In genomic region chr16:27428035-27428785, GRCh38 we compare ENCODE assay signal across 10 cellular contexts. TPM values are rescaled to one million over a fixed set of nuclear protein-coding genes. Genes with fewer than 3 reads are reported as not detected.
DNase-seq lines count a peak whose midpoint lies in the region; ATAC-seq and TF ChIP-seq lines count a peak whose summit lies in the region.
"Had no signal": no experiment of that assay in that cellular context is flagged by ENCODE, and none has a peak within 500 bp of the region (broad histone marks: within the 10 kb centered on the region; RNA-seq: fewer than 3 reads in every experiment).

No MANE protein-coding gene starts in this region.

- in situ Hi-C loops in SK-MEL-5 (cut with HindIII; ENCODE audit: low pct_unique_long_range_greater_than_20kb, low sequenced_read_pairs): no loop called here

- H3K27me3 Mint-ChIP-seq in activated naive CD4-positive, alpha-beta T cell treated with anti-CD3 and anti-CD28 coated beads for 36 hours (ENCODE audit: low read depth): no peaks in the 10 kb centered on the region
- no peaks in the 10 kb centered on the region for H3K27me3 Mint-ChIP-seq in type B pancreatic cell
- no peaks in the 10 kb centered on the region for H3K27me3 Mint-ChIP-seq in CD4-positive, alpha-beta memory T cell

- intact Hi-C loops in activated naive CD4-positive, alpha-beta T cell treated with anti-CD3 and anti-CD28 coated beads for 36 hours (cut with micrococcal nuclease): no loop called here
- intact Hi-C loops in CD4-positive, alpha-beta memory T cell (cut with micrococcal nuclease): no loop called here

- H3K27ac Mint-ChIP-seq in activated naive CD4-positive, alpha-beta T cell treated with anti-CD3 and anti-CD28 coated beads for 36 hours: peak overlapping the region; percentile 79
- H3K27ac Mint-ChIP-seq in type B pancreatic cell: no peak overlapping the region
- peak overlapping the region in 3 of 7 donors; percentile 6 to 62 (median 42) for H3K27ac Mint-ChIP-seq in CD4-positive, alpha-beta memory T cell

- H3K4me3 ChIP-seq in epithelial cell of proximal tubule (ENCODE audit: low read depth, low read length): no peak overlapping the region
- H3K4me3 ChIP-seq in CD4-positive, alpha-beta memory T cell (ENCODE audit: low read length in 2 of 2): no peak overlapping the region
- H3K4me3 ChIP-seq: right lobe of liver had no signal

- H3K9me3 Mint-ChIP-seq in activated naive CD4-positive, alpha-beta T cell treated with anti-CD3 and anti-CD28 coated beads for 36 hours: no peaks in the 10 kb centered on the region
- no peaks in the 10 kb centered on the region for H3K9me3 Mint-ChIP-seq in type B pancreatic cell
- H3K9me3 Mint-ChIP-seq in CD4-positive, alpha-beta memory T cell: peaks cover 0 to 4% (median 0%) of the 10 kb centered on the region in 8 donors

- no peak for ATAC-seq in GM18873 (IDR thresholded peaks at IDR 0.05; ENCODE audit: low FRiP score, unreplicated experiment)
- ATAC-seq: right lobe of liver had no signal

- H3K4me3 Mint-ChIP-seq in activated naive CD4-positive, alpha-beta T cell treated with anti-CD3 and anti-CD28 coated beads for 36 hours: no peak overlapping the region
- H3K4me3 Mint-ChIP-seq in type B pancreatic cell: no peak overlapping the region
- peak overlapping the region in 1 of 8 donors; percentile 15 for H3K4me3 Mint-ChIP-seq in CD4-positive, alpha-beta memory T cell

- CTCF ChIA-PET in activated naive CD4-positive, alpha-beta T cell treated with anti-CD3 and anti-CD28 coated beads for 36 hours (lab: Charles Lee): interaction anchor here (0.6 to 1.9 kb wide), 3 partner anchors 21 to 260 kb away, joined by 3 to 5 read pairs (median 3); no protein-coding TSS in a partner anchor
- CTCF ChIA-PET in CD4-positive, alpha-beta memory T cell (lab: Charles Lee; ENCODE audit: partially characterized antibody): interaction anchor here (0.8 to 1.8 kb wide), 3 partner anchors 13 to 29 kb away, joined by 3 to 6 read pairs (median 5); no protein-coding TSS in a partner anchor

- no peak for DNase-seq in activated naive CD4-positive, alpha-beta T cell treated with anti-CD3 and anti-CD28 coated beads for 36 hours
- DNase-seq in activated naive CD4-positive, alpha-beta T cell treated with anti-CD3 and anti-CD28 coated beads, Interleukin-2, amount 50 U/mL, for 16 hours: no peak
- peak; percentile 36 for DNase-seq in SK-MEL-5 (ENCODE audit: low read depth, low spot score)
- DNase-seq in epithelial cell of proximal tubule (ENCODE audit: low read depth): no peak
- peak; percentile 47 for DNase-seq in type B pancreatic cell (ENCODE audit: extremely low spot score, unreplicated experiment)
- DNase-seq in CD4-positive, alpha-beta memory T cell: no peak
- DNase-seq in NCI-H2107 (lab: John Stamatoyannopoulos, UW): no peak
- DNase-seq: cerebellar nuclear complex had no signal

- H3K36me3 ChIP-seq in CD4-positive, alpha-beta memory T cell (ENCODE audit: insufficient read depth, low read length): peaks cover 22% of the 10 kb centered on the region
- H3K36me3 ChIP-seq: right lobe of liver had no signal

- H3K4me1 ChIP-seq in CD4-positive, alpha-beta memory T cell (ENCODE audit: insufficient read depth, low read length): peaks cover 33% of the 10 kb centered on the region
- H3K4me1 ChIP-seq: right lobe of liver had no signal

- H3K27ac ChIP-seq in CD4-positive, alpha-beta memory T cell (ENCODE audit: low read depth, low read length): no peak overlapping the region
- H3K27ac ChIP-seq: right lobe of liver had no signal

- TF ChIP-seq CTCF in epithelial cell of proximal tubule (conservative IDR thresholded peaks at IDR 0.05; ENCODE audit: low read depth, low read length) (peak; percentile 48), type B pancreatic cell (conservative IDR thresholded peaks at IDR 0.05) (no peak)

- POLR2A ChIA-PET in CD4-positive, alpha-beta memory T cell (lab: Charles Lee; ENCODE audit: partially characterized antibody): interaction anchor here (1.0 to 2.0 kb wide), 5 partner anchors 9 to 61 kb away, joined by 3 to 9 read pairs (median 3); partner anchors contain the start of gene IL21R

- H3K36me3 Mint-ChIP-seq in activated naive CD4-positive, alpha-beta T cell treated with anti-CD3 and anti-CD28 coated beads for 36 hours (ENCODE audit: low read depth): peaks cover 87% of the 10 kb centered on the region
- no peaks in the 10 kb centered on the region for H3K36me3 Mint-ChIP-seq in type B pancreatic cell
- peaks cover 41 to 42% of the 10 kb centered on the region in 2 donors for H3K36me3 Mint-ChIP-seq in CD4-positive, alpha-beta memory T cell

- no peaks in the 10 kb centered on the region for H3K9me3 ChIP-seq in CD4-positive, alpha-beta memory T cell (ENCODE audit: control insufficient read depth in 1 of 2, low read length in 2 of 2)
- H3K9me3 ChIP-seq: right lobe of liver had no signal

- peaks cover 85% of the 10 kb centered on the region for H3K4me1 Mint-ChIP-seq in activated naive CD4-positive, alpha-beta T cell treated with anti-CD3 and anti-CD28 coated beads for 36 hours (ENCODE audit: low read depth)
- no peaks in the 10 kb centered on the region for H3K4me1 Mint-ChIP-seq in type B pancreatic cell (ENCODE audit: unreplicated experiment)
- peaks cover 25 to 49% (median 36%) of the 10 kb centered on the region in 4 donors for H3K4me1 Mint-ChIP-seq in CD4-positive, alpha-beta memory T cell

- no peaks in the 10 kb centered on the region for H3K27me3 ChIP-seq in CD4-positive, alpha-beta memory T cell (ENCODE audit: insufficient read depth, low read length)
- H3K27me3 ChIP-seq: right lobe of liver had no signal

RNA-seq across cellular contexts. Expression of gene IL21R, which starts 26.2 kb away (rescaled TPM):
- 10 to 100 TPM; 93.8 to 99.2 TPM for total RNA-seq in activated naive CD4-positive, alpha-beta T cell treated with anti-CD3 and anti-CD28 coated beads for 36 hours
- 0.29 and 0.61 TPM in 2 replicates for total RNA-seq in SK-MEL-5 (2014; rRNA removed; shearing (Covaris generic))
- 0.49 and 1.1 TPM in 2 replicates for polyA plus RNA-seq in SK-MEL-5 (2015; cell fraction: cytosol; rRNA removed)
- 0.05 TPM in 1 of 2 replicates, not detected in the other for polyA plus RNA-seq in SK-MEL-5 (2015; cell fraction: nucleus; rRNA removed)
- total RNA-seq in epithelial cell of proximal tubule (0.29 TPM in 1 of 2 replicates, not detected in the other), type B pancreatic cell (ENCODE audit: low replicate concordance) (0.29 TPM in 1 of 2 replicates, not detected in the other)
- 10 to 100 TPM; 28.3 to 29.1 TPM for total RNA-seq in CD4-positive, alpha-beta memory T cell
- polyA plus RNA-seq in CD4-positive, alpha-beta memory T cell: 10 to 100 TPM; 18.4 to 28.3 TPM

Comparison
In these comparisons a context has a peak if more than half of its experiments do, and no peak if none do; other contexts are left out.
1. DNase-seq: peak in SK-MEL-5 (single experiment) and type B pancreatic cell (single experiment); none in activated naive CD4-positive, alpha-beta T cell treated with anti-CD3 and anti-CD28 coated beads for 36 hours (single experiment), activated naive CD4-positive, alpha-beta T cell treated with anti-CD3 and anti-CD28 coated beads, Interleukin-2, amount 50 U/mL, for 16 hours (single experiment), epithelial cell of proximal tubule (single experiment), CD4-positive, alpha-beta memory T cell (0 of 5) and NCI-H2107 (single experiment).
2. RNA of gene IL21R, which starts 26.2 kb away (total RNA-seq): 93.8 to 99.2 TPM in activated naive CD4-positive, alpha-beta T cell treated with anti-CD3 and anti-CD28 coated beads for 36 hours and 28.3 to 29.1 TPM in CD4-positive, alpha-beta memory T cell; 0.29 to 0.61 TPM in SK-MEL-5, 0.29 TPM in type B pancreatic cell and 0.29 TPM in epithelial cell of proximal tubule; every median in the first group is over 10 times any median in the second.